ENCODE assay signal across 8 cellular contexts in the genomic region with DNA sequence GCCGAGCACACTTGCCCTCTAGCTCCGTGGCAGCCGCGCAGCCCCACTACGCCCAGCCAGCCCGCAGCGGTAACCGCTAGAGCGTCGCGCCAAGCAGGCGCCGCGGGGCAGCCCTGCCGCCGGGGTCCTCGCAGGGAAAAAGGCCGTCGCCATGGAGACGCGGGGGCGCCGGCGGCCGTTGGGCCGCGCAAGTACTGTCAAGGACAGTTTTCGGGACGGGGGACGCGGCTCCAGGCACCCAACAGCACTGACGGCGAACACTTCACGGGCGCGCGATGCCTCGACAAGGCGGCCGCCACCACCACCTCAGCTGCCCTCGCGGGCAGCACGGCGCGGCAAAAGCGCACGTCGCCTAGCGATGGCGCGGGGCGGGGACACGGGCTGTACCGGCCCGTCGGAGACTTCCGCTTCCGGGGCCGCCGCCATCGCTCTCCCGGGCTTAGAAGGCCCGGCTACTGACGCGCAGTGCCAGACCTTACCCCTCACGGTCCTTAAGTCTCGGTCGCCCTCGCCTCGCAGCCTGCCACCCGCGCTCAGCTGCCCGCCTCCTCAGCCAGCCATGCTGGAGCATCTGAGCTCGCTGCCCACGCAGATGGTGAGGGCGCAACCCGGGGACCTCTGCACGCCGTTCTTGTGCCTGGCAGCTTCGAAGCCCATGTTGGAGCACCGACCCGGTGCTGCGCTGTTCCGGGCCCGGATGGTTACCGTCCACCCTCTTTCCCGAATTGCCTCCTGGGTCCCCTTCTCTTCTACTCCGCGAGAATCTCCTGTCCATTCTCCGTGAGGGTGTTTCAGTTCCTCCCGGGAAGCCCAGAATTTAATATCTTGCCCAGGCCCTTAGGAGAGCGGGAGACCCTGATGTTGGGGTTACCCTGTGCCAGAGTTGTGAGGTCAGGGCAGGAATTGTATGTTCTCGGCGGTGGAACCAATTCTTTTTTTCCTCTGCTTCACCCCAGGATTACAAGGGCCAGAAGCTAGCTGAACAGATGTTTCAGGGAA. TPM values are rescaled to one million over a fixed set of nuclear protein-coding genes. Genes with fewer than 3 reads are reported as not detected.
A peak's percentile ranks its signal among the peaks of the same experiment; 100 is the strongest.
DNase-seq lines count a peak whose midpoint lies in the region; ATAC-seq and TF ChIP-seq lines count a peak whose summit lies in the region.

A gene with protein sequence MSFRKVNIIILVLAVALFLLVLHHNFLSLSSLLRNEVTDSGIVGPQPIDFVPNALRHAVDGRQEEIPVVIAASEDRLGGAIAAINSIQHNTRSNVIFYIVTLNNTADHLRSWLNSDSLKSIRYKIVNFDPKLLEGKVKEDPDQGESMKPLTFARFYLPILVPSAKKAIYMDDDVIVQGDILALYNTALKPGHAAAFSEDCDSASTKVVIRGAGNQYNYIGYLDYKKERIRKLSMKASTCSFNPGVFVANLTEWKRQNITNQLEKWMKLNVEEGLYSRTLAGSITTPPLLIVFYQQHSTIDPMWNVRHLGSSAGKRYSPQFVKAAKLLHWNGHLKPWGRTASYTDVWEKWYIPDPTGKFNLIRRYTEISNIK (minus strand): TSS at position 104 of the 999 bp plus-strand sequence. CDS start 5,331 bp downstream, outside the sequence.
A gene (plus strand): TSS at position 419 of the 999 bp plus-strand sequence. CDS start 141 bp downstream, at position 560.

- H3K4me3 ChIP-seq in AG04450 (ENCODE audit: low read depth, low read length), result peak within 1 kb of the TSS; percentile 98

- H3K9me3 ChIP-seq in AG04450 (ENCODE audit: control insufficient read depth, insufficient read depth, low read length), result no peaks in the 10 kb centered on the region

- CTCF ChIA-PET in AG04450 (lab: Charles Lee), result no interaction called here

- peak; percentile 41 for DNase-seq in AG04450 (ENCODE audit: low read depth, low spot score)
- DNase-seq in NCI-H345 treated with DMSO at 0.1 percent for 48 hours (lab: John Stamatoyannopoulos, UW; ENCODE audit: unreplicated experiment), result peak; percentile 41
- DNase-seq in activated CD4-positive, alpha-beta T cell treated with anti-CD3 and anti-CD28 coated beads for 1 hour, result peak; percentile 78
- peak; percentile 92 for DNase-seq in cerebellum (ENCODE audit: low spot score)
- peak; percentile 89 for DNase-seq in kidney tubule cell (ENCODE audit: low spot score)
- peak; percentile 72 to 81 (median 75) for DNase-seq in stimulated activated CD4-positive, alpha-beta T cell treated with anti-CD3 and anti-CD28 coated beads, Interleukin-1b, Interleukin-23, amount 100 ng/mL, for 24 hours (ENCODE audit: low read depth in 4 of 4, low spot score in 1 of 4)

- H3K27me3 ChIP-seq in AG04450 (ENCODE audit: control insufficient read depth, insufficient read depth, low read length), result no peaks in the 10 kb centered on the region

- POLR2A ChIA-PET in AG04450 (lab: Yijun Ruan, JAX), result interaction anchor here (0.5 to 1.3 kb wide), 9 partner anchors 17 to 340 kb away, joined by 3 to 4 read pairs (median 3); a partner anchor contains a TSS

- TF ChIP-seq CTCF in AG04450 (IDR thresholded peaks at IDR 0.05; ENCODE audit: low read depth, low read length), result no peak

- peak within 1 kb of the TSS; percentile 77 for H3K27ac ChIP-seq in AG04450 (ENCODE audit: low read depth, low read length)

- ATAC-seq in GM18870 (IDR thresholded peaks at IDR 0.05; ENCODE audit: unreplicated experiment), result peak; percentile 42
- ATAC-seq in HG03135 (IDR thresholded peaks at IDR 0.05; ENCODE audit: unreplicated experiment), result peak; percentile 87

RNA-seq across cellular contexts. Expression of the first gene that starts in this region (rescaled TPM):
- polyA plus RNA-seq in AG04450 (2011; rRNA removed), result 127 and 147 TPM in 2 replicates
- polyA minus RNA-seq in AG04450 (2011; rRNA and poly(A)+ RNA removed), result 55.3 and 58.0 TPM in 2 replicates
- total RNA-seq in cerebellum, result 60.0 TPM

RNA-seq across cellular contexts. Expression of the second gene that starts in this region (rescaled TPM):
- 135 and 161 TPM in 2 replicates for polyA plus RNA-seq in AG04450 (2011; rRNA removed)
- 47.9 and 64.0 TPM in 2 replicates for polyA minus RNA-seq in AG04450 (2011; rRNA and poly(A)+ RNA removed)
- 31.2 TPM for total RNA-seq in cerebellum

Comparison
In these comparisons a context has a peak if more than half of its experiments do, and no peak if none do; other contexts are left out.
1. Peak in every context shown above with its lines: DNase-seq, ATAC-seq, H3K4me3 ChIP-seq and H3K27ac ChIP-seq.
2. DNase-seq: peak in every context shown above with its lines; median percentile 92 in cerebellum; 89 in kidney tubule cell; 78 in activated CD4-positive, alpha-beta T cell treated with anti-CD3 and anti-CD28 coated beads for 1 hour; 75 in stimulated activated CD4-positive, alpha-beta T cell treated with anti-CD3 and anti-CD28 coated beads, Interleukin-1b, Interleukin-23, amount 100 ng/mL, for 24 hours; 41 in AG04450; 41 in NCI-H345 treated with DMSO at 0.1 percent for 48 hours.